1 cellular context compared by ENCODE assay signal in genomic region chr10:75472685-75473084, GRCh38.
TF ChIP-seq lines count a peak whose summit lies in the region.

No MANE protein-coding gene starts in this region.

TF ChIP-seq in endothelial cell of umbilical vein, 7 proteins besides CTCF, POLR2A, EP300 and RAD21:
- no peak for TF ChIP-seq POLR2AphosphoS5 (IDR thresholded peaks at IDR 0.05; ENCODE audit: insufficient read depth, low read depth, low read length)
- no peak for TF ChIP-seq MYC (IDR thresholded peaks at IDR 0.05; ENCODE audit: low read depth, low read length)
- no peak for TF ChIP-seq GATA2 (IDR thresholded peaks at IDR 0.05; ENCODE audit: insufficient read depth, insufficient read length, low read depth, low read length)
- no peak for TF ChIP-seq MAX (IDR thresholded peaks at IDR 0.05; ENCODE audit: insufficient read depth, insufficient read length)
- no peak for TF ChIP-seq EZH2 (IDR thresholded peaks at IDR 0.05; ENCODE audit: borderline replicate concordance, low read depth, low read length, severe bottlenecking)
- TF ChIP-seq JUN (IDR thresholded peaks at IDR 0.05; ENCODE audit: borderline replicate concordance, insufficient read depth, insufficient read length, low read depth): no peak
- TF ChIP-seq FOS (IDR thresholded peaks at IDR 0.05; ENCODE audit: borderline replicate concordance, insufficient read depth, low read length): no peak
